Comparison of ENCODE assay signal across 10 cellular contexts in the genomic region with DNA sequence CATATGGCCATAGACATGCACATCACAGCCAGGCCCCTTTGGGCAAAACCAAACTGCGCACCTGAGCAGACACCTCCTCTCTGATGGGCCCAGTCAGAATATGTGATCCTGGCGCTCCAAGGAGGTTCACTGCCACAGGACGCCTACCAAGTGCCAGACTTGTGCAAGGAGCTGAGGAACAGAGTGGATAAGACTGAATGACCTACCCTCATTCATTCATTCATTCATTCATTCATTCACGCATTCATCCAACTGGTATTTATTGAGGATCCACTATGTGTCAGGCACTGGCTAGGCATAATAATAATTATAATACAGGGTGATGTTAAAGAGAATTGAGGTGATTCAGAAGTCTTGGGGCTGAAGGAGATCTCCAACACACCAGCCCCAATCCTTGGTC. TPM values are rescaled to one million over a fixed set of nuclear protein-coding genes. Genes with fewer than 3 reads are reported as not detected.
"Had no signal": no experiment of that assay in that cellular context is flagged by ENCODE, and none has a peak within 500 bp of the region (broad histone marks: within the 10 kb centered on the region; RNA-seq: fewer than 3 reads in every experiment).

No MANE protein-coding gene starts in this region.

- H3K27ac ChIP-seq: HL-60, KMS-11 had no signal

- H3K36me3 Mint-ChIP-seq: IgD-negative memory B cell had no signal

- H3K4me2 ChIP-seq: KMS-11 had no signal

- ATAC-seq: HepG2 had no signal

- FAIRE-seq: HepG2, HTR-8/SVneo had no signal

- H3K9ac ChIP-seq: KMS-11 had no signal

- H3K4me3 Mint-ChIP-seq: IgD-negative memory B cell had no signal

- DNase-seq: IMR-90, KBM-7, KG1 had no signal

- H3K27ac Mint-ChIP-seq: IgD-negative memory B cell had no signal

RNA-seq across cellular contexts. Expression of gene IGSF21, which starts 2.4 kb away (rescaled TPM):
- total RNA-seq: HepG2, HT-29, HT1080, IMR-90 had no signal
- polyA plus RNA-seq: HepG2, IgD-negative memory B cell, IMR-90 had no signal
